9 cellular contexts compared by ENCODE assay signal in genomic region chr20:25136643-25137559, GRCh38. TPM values are rescaled to one million over a fixed set of nuclear protein-coding genes. Genes with fewer than 3 reads are reported as not detected.
DNase-seq lines count a peak whose midpoint lies in the region; ATAC-seq, FAIRE-seq and TF ChIP-seq lines count a peak whose summit lies in the region.
"Had no signal": no experiment of that assay in that cellular context is flagged by ENCODE, and none has a peak within 500 bp of the region (broad histone marks: within the 10 kb centered on the region; RNA-seq: fewer than 3 reads in every experiment).

No MANE protein-coding gene starts in this region.

- WGBS in spleen, 5 donors = 65 to 74% (median 72%) methylated on average over 5 to 6 of the region's 6 CpGs

- POLR2A ChIA-PET in BJ (lab: Charles Lee) = no interaction called here
- POLR2A ChIA-PET in naive thymus-derived CD8-positive, alpha-beta T cell (lab: Charles Lee) = interaction anchor here (0.6 kb wide), 1 partner anchor 23 kb away, joined by 3 read pairs; no protein-coding TSS in a partner anchor

- peak overlapping the region in 1 of 10 donors; percentile 28 for H3K27ac Mint-ChIP-seq in naive thymus-derived CD8-positive, alpha-beta T cell

- H3K36me3 ChIP-seq in BJ (ENCODE audit: control insufficient read depth, insufficient read depth, low read length) (no peaks in the 10 kb centered on the region), spleen (no peaks in the 10 kb centered on the region)

- no peaks in the 10 kb centered on the region for H3K9me3 Mint-ChIP-seq in naive thymus-derived CD8-positive, alpha-beta T cell

- no peaks in the 10 kb centered on the region for H3K9me3 ChIP-seq in spleen

- FAIRE-seq in RCC 7860 (lab: Jason Lieb, UNC) (peak; percentile 86), D721Med (lab: Jason Lieb, UNC) (no peak)

- no peak for ATAC-seq in naive thymus-derived CD8-positive, alpha-beta T cell

- CTCF ChIA-PET in BJ (lab: Yijun Ruan, JAX) = interaction anchor here (0.6 to 1.8 kb wide), 2 partner anchors 11 to 56 kb away, joined by 3 to 5 read pairs; no protein-coding TSS in a partner anchor

- DNase-seq in BJ (ENCODE audit: low read depth) (peak; percentile 46), RCC 7860 (ENCODE audit: low spot score) (peak; percentile 82), fibroblast of pulmonary artery (ENCODE audit: low read depth) (peak; percentile 85), non-pigmented ciliary epithelial cell (ENCODE audit: low read depth) (peak; percentile 43), D721Med (ENCODE audit: insufficient read length, low spot score) (no peak), NCI-H187 (lab: John Stamatoyannopoulos, UW) (no peak), spleen (no peak)
- no peak for DNase-seq in naive thymus-derived CD8-positive, alpha-beta T cell
- DNase-seq: SHP77 had no signal

- H3K4me3 Mint-ChIP-seq in naive thymus-derived CD8-positive, alpha-beta T cell = no peak overlapping the region

- H3K4me1 Mint-ChIP-seq in naive thymus-derived CD8-positive, alpha-beta T cell = peaks cover 0 to 2% (median 0%) of the 10 kb centered on the region in 4 donors

- no peak for TF ChIP-seq POLR2A in spleen (IDR thresholded peaks at IDR 0.05)

- no peaks in the 10 kb centered on the region for H3K4me1 ChIP-seq in spleen

- no peaks in the 10 kb centered on the region for H3K36me3 Mint-ChIP-seq in naive thymus-derived CD8-positive, alpha-beta T cell

- H3K27ac ChIP-seq in spleen = no peak overlapping the region

- peaks cover 0 to 13% (median 4%) of the 10 kb centered on the region in 5 donors for H3K27me3 Mint-ChIP-seq in naive thymus-derived CD8-positive, alpha-beta T cell

- no peak for TF ChIP-seq CTCF in BJ (IDR thresholded peaks at IDR 0.05; ENCODE audit: insufficient read depth, low read depth, low read length)
- no peak for TF ChIP-seq CTCF in fibroblast of pulmonary artery (IDR thresholded peaks at IDR 0.05; ENCODE audit: low read length, missing control alignments)
- no peak for TF ChIP-seq CTCF in D721Med (IDR thresholded peaks at IDR 0.05; ENCODE audit: insufficient read depth, missing control alignments)
- no peak for TF ChIP-seq CTCF in spleen (IDR thresholded peaks at IDR 0.05 in 8 of 11, conservative IDR thresholded peaks at IDR 0.05 in 3 of 11)

- peaks cover 8% of the 10 kb centered on the region for H3K27me3 ChIP-seq in BJ (ENCODE audit: control insufficient read depth, insufficient read depth, low read length)
- peaks cover 0 to 16% (median 0%) of the 10 kb centered on the region in 7 donors for H3K27me3 ChIP-seq in spleen (replicated peaks in 1 of 7)

- intact Hi-C loops in spleen (cut with DNase I; ENCODE audit: low total_unique reads) = no loop called here

- H3K4me3 ChIP-seq in BJ (ENCODE audit: low read depth, low read length) (no peak overlapping the region), fibroblast of pulmonary artery (replicated peaks; ENCODE audit: low read depth, low read length) (no peak overlapping the region), spleen (no peak overlapping the region)

RNA-seq across cellular contexts. Expression of gene VSX1, which starts 55.0 kb away (rescaled TPM):
- not detected in 2 replicates for polyA plus RNA-seq in BJ (2011; rRNA removed)
- polyA minus RNA-seq in BJ (2011; rRNA and poly(A)+ RNA removed) = not detected in 2 replicates
- not detected for total RNA-seq in naive thymus-derived CD8-positive, alpha-beta T cell
- polyA plus RNA-seq in naive thymus-derived CD8-positive, alpha-beta T cell = not detected
- total RNA-seq in spleen = not detected
- not detected for polyA plus RNA-seq in spleen

RNA-seq across cellular contexts. Expression of gene ENTPD6, which starts 58.6 kb away (rescaled TPM):
- polyA plus RNA-seq in BJ (2011; rRNA removed) = 53.1 and 70.8 TPM in 2 replicates
- polyA minus RNA-seq in BJ (2011; rRNA and poly(A)+ RNA removed) = 26.9 and 39.2 TPM in 2 replicates
- total RNA-seq in naive thymus-derived CD8-positive, alpha-beta T cell = 100 to 1,000 TPM; 109 to 110 TPM
- polyA plus RNA-seq in naive thymus-derived CD8-positive, alpha-beta T cell = 10 to 100 TPM; 39.9 to 50.5 (median 44.7) TPM
- total RNA-seq in spleen = 10 to 100 TPM; 31.6 to 49.6 (median 35.7) TPM
- polyA plus RNA-seq in spleen = 10 to 100 TPM; 23.0 to 42.0 (median 33.6) TPM

Comparison
In these comparisons a context has a peak if more than half of its experiments do, and no peak if none do; other contexts are left out.
1. DNase-seq: peak in BJ (single experiment), RCC 7860 (single experiment), fibroblast of pulmonary artery (single experiment) and non-pigmented ciliary epithelial cell (single experiment); none in D721Med (single experiment), NCI-H187 (0 of 2), naive thymus-derived CD8-positive, alpha-beta T cell (0 of 10) and spleen (single experiment).